Comparison of ENCODE assay signal across 9 cellular contexts in the genomic region with DNA sequence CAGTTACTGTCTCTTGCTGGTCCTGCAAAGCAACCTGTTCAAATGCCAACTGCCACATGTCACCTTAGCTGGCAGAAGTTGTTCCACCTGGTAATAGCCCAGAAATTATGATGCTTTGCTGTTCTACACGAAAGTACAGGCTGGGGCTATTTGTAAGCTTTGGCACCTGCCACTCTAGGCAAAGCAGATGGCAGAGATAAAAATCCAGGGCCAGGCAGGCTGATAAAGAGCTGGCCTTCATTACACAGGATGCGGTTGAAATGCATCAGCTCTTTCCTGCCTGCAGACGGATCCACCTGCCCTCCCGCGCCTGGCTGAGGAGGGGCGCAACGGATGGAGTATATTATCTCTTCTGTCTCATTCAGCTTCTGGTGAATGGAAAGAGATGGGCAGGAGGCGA. TPM values are rescaled to one million over a fixed set of nuclear protein-coding genes. Genes with fewer than 3 reads are reported as not detected.
A peak's percentile ranks its signal among the peaks of the same experiment; 100 is the strongest.
DNase-seq lines count a peak whose midpoint lies in the region; ATAC-seq and TF ChIP-seq lines count a peak whose summit lies in the region.
"Had no signal": no experiment of that assay in that cellular context is flagged by ENCODE, and none has a peak within 500 bp of the region (broad histone marks: within the 10 kb centered on the region; RNA-seq: fewer than 3 reads in every experiment).

No MANE protein-coding gene starts in this region.

- no peak for TF ChIP-seq CTCF in glutamatergic neuron (IDR thresholded peaks at IDR 0.05; ENCODE audit: partially characterized antibody, unreplicated experiment)

- no peaks in the 10 kb centered on the region for H3K4me1 Mint-ChIP-seq in glutamatergic neuron (ENCODE audit: low read depth, unreplicated experiment)

- H3K27me3 Mint-ChIP-seq in glutamatergic neuron (ENCODE audit: unreplicated experiment): no peaks in the 10 kb centered on the region

- no peak overlapping the region for H3K4me3 Mint-ChIP-seq in glutamatergic neuron (ENCODE audit: unreplicated experiment)

- no peaks in the 10 kb centered on the region for H3K9me3 Mint-ChIP-seq in glutamatergic neuron (ENCODE audit: unreplicated experiment)

- H3K36me3 Mint-ChIP-seq in glutamatergic neuron (ENCODE audit: unreplicated experiment): peaks cover 8% of the 10 kb centered on the region

- in situ Hi-C loops in KBM-7 (cut with MboI; ENCODE audit: low pct_unique_long_range_greater_than_20kb, low sequenced_read_pairs): no loop called here

- DNase-seq in KBM-7 (peak; percentile 85), T follicular helper cell (ENCODE audit: low read depth) (peak; percentile 40), glutamatergic neuron (no peak), GOT3 (lab: John Stamatoyannopoulos, UW) (no peak)
- DNase-seq in activated gamma-delta T cell treated with anti-CD3 and anti-CD28 coated beads, Interleukin-2, amount 50 U/mL, for 16 hours (ENCODE audit: low read depth): peak; percentile 27
- peak; percentile 27 for DNase-seq in stimulated activated CD4-positive, alpha-beta T cell treated with anti-CD3 and anti-CD28 coated beads, Interleukin-4, amount 100 ng/mL, for 24 hours
- DNase-seq: NCI-H1092 treated with DMSO at 0.1 percent for 48 hours had no signal

- ATAC-seq in HG03460 (IDR thresholded peaks at IDR 0.05; ENCODE audit: unreplicated experiment) (no peak), GM19328 (IDR thresholded peaks at IDR 0.05; ENCODE audit: unreplicated experiment) (no peak)

- H3K27ac Mint-ChIP-seq in glutamatergic neuron (ENCODE audit: unreplicated experiment): no peak overlapping the region

RNA-seq across cellular contexts. Expression of a gene that starts 29.3 kb away (rescaled TPM):
- 9.6 TPM for total RNA-seq in glutamatergic neuron (ENCODE audit: unreplicated experiment)

Comparison
In these comparisons a context has a peak if more than half of its experiments do, and no peak if none do; other contexts are left out.
1. DNase-seq: peak in KBM-7 (single experiment), T follicular helper cell (single experiment), activated gamma-delta T cell treated with anti-CD3 and anti-CD28 coated beads, Interleukin-2, amount 50 U/mL, for 16 hours (single experiment) and stimulated activated CD4-positive, alpha-beta T cell treated with anti-CD3 and anti-CD28 coated beads, Interleukin-4, amount 100 ng/mL, for 24 hours (single experiment); none in glutamatergic neuron (single experiment) and GOT3 (single experiment).